ENCODE assay signal across 1 cellular context in the genomic region with DNA sequence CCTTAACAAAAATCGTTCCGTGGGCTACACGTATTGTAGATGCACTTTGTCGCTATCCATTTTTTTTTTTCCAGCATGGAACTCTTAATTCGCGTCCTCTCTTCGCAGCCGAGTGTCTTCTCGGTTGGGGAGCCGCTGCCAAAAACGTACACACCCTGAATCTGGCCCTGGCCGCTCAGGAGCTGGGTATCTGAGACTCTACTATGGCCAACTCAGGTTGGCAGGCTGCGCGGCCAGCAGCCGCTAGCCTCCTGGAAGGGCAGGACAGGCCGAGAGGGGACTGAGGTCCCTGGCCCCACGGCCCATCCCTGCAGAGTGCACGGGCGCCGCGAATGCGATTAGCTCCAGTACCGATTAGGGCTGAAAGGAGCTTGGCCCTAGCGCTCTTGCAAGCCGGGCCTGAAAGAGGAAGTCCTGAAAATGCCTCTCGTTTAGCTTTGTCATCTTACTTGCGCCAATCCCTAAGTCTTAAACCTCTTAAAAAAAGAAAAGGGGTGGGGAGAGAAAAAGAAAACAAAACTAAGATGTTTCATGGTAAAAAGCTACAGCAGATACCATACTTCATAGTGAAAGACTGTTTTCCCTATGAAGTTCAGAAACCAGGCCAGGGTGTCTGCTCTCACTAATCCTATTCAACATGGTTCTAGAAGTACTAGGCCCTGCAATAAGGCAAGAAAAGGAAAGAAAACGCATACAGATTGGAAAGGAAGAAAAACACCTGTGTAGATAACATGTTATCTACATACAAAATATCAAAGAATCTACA.
A peak's percentile ranks its signal among the peaks of the same experiment; 100 is the strongest.
TF ChIP-seq lines count a peak whose summit lies in the region.

No MANE protein-coding gene starts in this region.

TF ChIP-seq in GM12878, 131 proteins besides CTCF, POLR2A, EP300 and RAD21 (continued from another document):
- TF ChIP-seq, protein P1, sequence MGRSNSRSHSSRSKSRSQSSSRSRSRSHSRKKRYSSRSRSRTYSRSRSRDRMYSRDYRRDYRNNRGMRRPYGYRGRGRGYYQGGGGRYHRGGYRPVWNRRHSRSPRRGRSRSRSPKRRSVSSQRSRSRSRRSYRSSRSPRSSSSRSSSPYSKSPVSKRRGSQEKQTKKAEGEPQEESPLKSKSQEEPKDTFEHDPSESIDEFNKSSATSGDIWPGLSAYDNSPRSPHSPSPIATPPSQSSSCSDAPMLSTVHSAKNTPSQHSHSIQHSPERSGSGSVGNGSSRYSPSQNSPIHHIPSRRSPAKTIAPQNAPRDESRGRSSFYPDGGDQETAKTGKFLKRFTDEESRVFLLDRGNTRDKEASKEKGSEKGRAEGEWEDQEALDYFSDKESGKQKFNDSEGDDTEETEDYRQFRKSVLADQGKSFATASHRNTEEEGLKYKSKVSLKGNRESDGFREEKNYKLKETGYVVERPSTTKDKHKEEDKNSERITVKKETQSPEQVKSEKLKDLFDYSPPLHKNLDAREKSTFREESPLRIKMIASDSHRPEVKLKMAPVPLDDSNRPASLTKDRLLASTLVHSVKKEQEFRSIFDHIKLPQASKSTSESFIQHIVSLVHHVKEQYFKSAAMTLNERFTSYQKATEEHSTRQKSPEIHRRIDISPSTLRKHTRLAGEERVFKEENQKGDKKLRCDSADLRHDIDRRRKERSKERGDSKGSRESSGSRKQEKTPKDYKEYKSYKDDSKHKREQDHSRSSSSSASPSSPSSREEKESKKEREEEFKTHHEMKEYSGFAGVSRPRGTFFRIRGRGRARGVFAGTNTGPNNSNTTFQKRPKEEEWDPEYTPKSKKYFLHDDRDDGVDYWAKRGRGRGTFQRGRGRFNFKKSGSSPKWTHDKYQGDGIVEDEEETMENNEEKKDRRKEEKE (IDR thresholded peaks at IDR 0.05): no peak
- TF ChIP-seq ZZZ3 (IDR thresholded peaks at IDR 0.05; ENCODE audit: control insufficient read depth, insufficient read length, low read depth): no peak
- TF ChIP-seq, protein P2, sequence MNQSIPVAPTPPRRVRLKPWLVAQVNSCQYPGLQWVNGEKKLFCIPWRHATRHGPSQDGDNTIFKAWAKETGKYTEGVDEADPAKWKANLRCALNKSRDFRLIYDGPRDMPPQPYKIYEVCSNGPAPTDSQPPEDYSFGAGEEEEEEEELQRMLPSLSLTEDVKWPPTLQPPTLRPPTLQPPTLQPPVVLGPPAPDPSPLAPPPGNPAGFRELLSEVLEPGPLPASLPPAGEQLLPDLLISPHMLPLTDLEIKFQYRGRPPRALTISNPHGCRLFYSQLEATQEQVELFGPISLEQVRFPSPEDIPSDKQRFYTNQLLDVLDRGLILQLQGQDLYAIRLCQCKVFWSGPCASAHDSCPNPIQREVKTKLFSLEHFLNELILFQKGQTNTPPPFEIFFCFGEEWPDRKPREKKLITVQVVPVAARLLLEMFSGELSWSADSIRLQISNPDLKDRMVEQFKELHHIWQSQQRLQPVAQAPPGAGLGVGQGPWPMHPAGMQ (IDR thresholded peaks at IDR 0.05; ENCODE audit: borderline replicate concordance): no peak
- TF ChIP-seq, protein P3, sequence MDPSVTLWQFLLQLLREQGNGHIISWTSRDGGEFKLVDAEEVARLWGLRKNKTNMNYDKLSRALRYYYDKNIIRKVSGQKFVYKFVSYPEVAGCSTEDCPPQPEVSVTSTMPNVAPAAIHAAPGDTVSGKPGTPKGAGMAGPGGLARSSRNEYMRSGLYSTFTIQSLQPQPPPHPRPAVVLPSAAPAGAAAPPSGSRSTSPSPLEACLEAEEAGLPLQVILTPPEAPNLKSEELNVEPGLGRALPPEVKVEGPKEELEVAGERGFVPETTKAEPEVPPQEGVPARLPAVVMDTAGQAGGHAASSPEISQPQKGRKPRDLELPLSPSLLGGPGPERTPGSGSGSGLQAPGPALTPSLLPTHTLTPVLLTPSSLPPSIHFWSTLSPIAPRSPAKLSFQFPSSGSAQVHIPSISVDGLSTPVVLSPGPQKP (IDR thresholded peaks at IDR 0.05; ENCODE audit: low read depth, low read length): no peak
- TF ChIP-seq EGR1 (IDR thresholded peaks at IDR 0.05; ENCODE audit: borderline replicate concordance in 1 of 2, low read depth in 2 of 2, low read length in 2 of 2): no peak
- TF ChIP-seq FOXM1 (IDR thresholded peaks at IDR 0.05; ENCODE audit: low read depth, low read length): no peak
- TF ChIP-seq ZNF384 (IDR thresholded peaks at IDR 0.05; ENCODE audit: borderline replicate concordance, low read depth, low read length): peak; percentile 46; the same call in 1 of the 2 replicates
- no peak for TF ChIP-seq RBBP5 (conservative IDR thresholded peaks at IDR 0.05)
- no peak for TF ChIP-seq TARDBP (IDR thresholded peaks at IDR 0.05; ENCODE audit: borderline replicate concordance)
TF ChIP-seq in GM12878: peak in this region for 16.
